ENCODE assay signal across 32 cellular contexts in genomic region chr10:119308089-119308488, GRCh38.
DNase-seq lines count a peak whose midpoint lies in the region; ATAC-seq and TF ChIP-seq lines count a peak whose summit lies in the region.
"Had no signal": no experiment of that assay in that cellular context is flagged by ENCODE, and none has a peak within 500 bp of the region (broad histone marks: within the 10 kb centered on the region; RNA-seq: fewer than 3 reads in every experiment).

No MANE protein-coding gene starts in this region.

- peaks cover 34 to 56% (median 51%) of the 10 kb centered on the region in 11 experiments for H3K27me3 ChIP-seq in BLaER1 treated with 17β-estradiol and CSF1 and Interleukin-3, amounts not matched to agents 10 nM and 100 nM
- H3K27me3 ChIP-seq in IMR-90 (ENCODE audit: control insufficient read depth, insufficient read depth, low read length) (no peaks in the 10 kb centered on the region), colonic mucosa (no peaks in the 10 kb centered on the region), SK-N-SH (ENCODE audit: insufficient read depth) (no peaks in the 10 kb centered on the region)
- H3K27me3 ChIP-seq: cardiac muscle cell, esophagus muscularis mucosa, foreskin keratinocyte, heart left ventricle, sigmoid colon, SJSA1, vagina had no signal

- H3F3A ChIP-seq in SK-N-SH (replicated peaks; ENCODE audit: insufficient read depth) = peaks cover 19% of the 10 kb centered on the region

- no peaks in the 10 kb centered on the region for H3K36me3 ChIP-seq in BLaER1 treated with 17β-estradiol and CSF1 and Interleukin-3, amounts not matched to agents 10 nM and 100 nM
- H3K36me3 ChIP-seq in IMR-90 (ENCODE audit: control insufficient read depth, insufficient read depth, low read length) = peaks cover 15% of the 10 kb centered on the region
- H3K36me3 ChIP-seq in colonic mucosa = no peaks in the 10 kb centered on the region
- no peaks in the 10 kb centered on the region for H3K36me3 ChIP-seq in SK-N-SH (replicated peaks in 1 of 2; ENCODE audit: control insufficient read depth in 1 of 2, insufficient read depth in 2 of 2, low read length in 1 of 2)
- H3K36me3 ChIP-seq: cardiac muscle cell, esophagus muscularis mucosa, heart left ventricle, lower lobe of right lung, neutrophil, prostate gland, sigmoid colon, SJSA1, vagina had no signal

- H3K4ac ChIP-seq in IMR-90 (ENCODE audit: low read depth, low read length) = no peak overlapping the region

- POLR2A ChIA-PET in IMR-90 (lab: Charles Lee; ENCODE audit: unreplicated experiment) (no interaction called here), SK-N-SH (lab: Yijun Ruan, JAX) (no interaction called here)

- H3K23ac ChIP-seq in IMR-90 (ENCODE audit: low read depth, low read length) = no peak overlapping the region

- no peak overlapping the region for H4K91ac ChIP-seq in IMR-90 (ENCODE audit: insufficient read depth, low read depth, low read length)

- H3K4me2 ChIP-seq in BLaER1 treated with 17β-estradiol and CSF1 and Interleukin-3, amounts not matched to agents 10 nM and 100 nM = peak overlapping the region in 9 of 11 experiments; percentile 73 to 93 (median 90); a peak in 18 of 22 replicates
- H3K4me2 ChIP-seq in IMR-90 (ENCODE audit: low read depth, low read length) = no peak overlapping the region
- H3K4me2 ChIP-seq in SK-N-SH = no peak overlapping the region

- dilution Hi-C loops in IMR-90 (cut with HindIII; ENCODE audit: low sequenced_read_pairs, unreplicated experiment) = no loop called here

- intact Hi-C loops in IMR-90 (cut with micrococcal nuclease) = no loop called here
- intact Hi-C loops in activated T-helper 1 cell treated with anti-CD3 and anti-CD28 coated beads, Interleukin-12 subunit alpha, Interleukin-12 subunit beta, Interleukin-2, Interleukin-4 antibody, amounts not matched to agents 30 ng/mL and 10 ng/mL and 1 ng/mL, durations not matched to agents 14 hours and 24 hours and 36 hours (cut with micrococcal nuclease) = loop anchor here (5.0 to 10.0 kb wide), 6 partner anchors 194 to 567 kb away; partner anchors contain the start of genes BAG3, MCMBP and RGS10
- intact Hi-C loops in colonic mucosa (cut with DNase I) = no loop called here

- no peak for TF ChIP-seq RAD21 in IMR-90 (IDR thresholded peaks at IDR 0.05; ENCODE audit: low read length)
- TF ChIP-seq RAD21 in SK-N-SH (IDR thresholded peaks at IDR 0.05; ENCODE audit: low read length) = no peak

- no peak overlapping the region for H3K4me3 Mint-ChIP-seq in activated T-helper 1 cell treated with anti-CD3 and anti-CD28 coated beads, Interleukin-12 subunit alpha, Interleukin-12 subunit beta, Interleukin-2, Interleukin-4 antibody, amounts not matched to agents 30 ng/mL and 10 ng/mL and 1 ng/mL, durations not matched to agents 14 hours and 24 hours and 36 hours
- H3K4me3 Mint-ChIP-seq in neural crest cell (no peak overlapping the region), nephron progenitor cell (no peak overlapping the region)
- H3K4me3 Mint-ChIP-seq: effector memory CD8-positive, alpha-beta T cell; HFFc6 had no signal

- no peak overlapping the region for H2BK120ac ChIP-seq in IMR-90 (ENCODE audit: low read depth, low read length)

- peak overlapping the region; percentile 48; the same call in 1 of the 2 replicates for H2AK5ac ChIP-seq in IMR-90 (ENCODE audit: low read depth, low read length)

- H3K9me1 ChIP-seq in IMR-90 (ENCODE audit: insufficient read depth, low read length) = peaks cover 44% of the 10 kb centered on the region

- DNase-seq in IMR-90 (no peak), neural crest cell (ENCODE audit: low read depth, low spot score) (no peak), EL (no peak), colonic mucosa (no peak), nephron progenitor cell (no peak), SK-N-SH (no peak)
- DNase-seq in activated T-helper 1 cell treated with anti-CD3 and anti-CD28 coated beads, Interleukin-12 subunit alpha, Interleukin-12 subunit beta, Interleukin-2, Interleukin-4 antibody, amounts not matched to agents 30 ng/mL and 10 ng/mL and 1 ng/mL, durations not matched to agents 14 hours and 24 hours and 36 hours (ENCODE audit: low spot score) = no peak
- DNase-seq: activated CD8-positive, alpha-beta memory T cell treated with anti-CD3 and anti-CD28 coated beads for 24 hours; activated naive CD4-positive, alpha-beta T cell treated with Interleukin-2 at 50 U/mL for 16 hours; effector memory CD8-positive, alpha-beta T cell; foreskin keratinocyte; GM23248; HFFc6; lower lobe of right lung; mucosa of descending colon; NCI-H1048; NCI-H1694 treated with DMSO at 0.1 percent for 48 hours; NCI-H2171 treated with DMSO at 0.1 percent for 48 hours; NCI-H524 treated with DMSO at 0.1 percent for 48 hours; sigmoid colon; stimulated activated CD4-positive, alpha-beta T cell treated with anti-CD3 and anti-CD28 coated beads, Interleukin-4, amount 100 ng/mL, for 24 hours; T-helper 1 cell had no signal

- peaks cover 82% of the 10 kb centered on the region for H3K4me1 Mint-ChIP-seq in activated T-helper 1 cell treated with anti-CD3 and anti-CD28 coated beads, Interleukin-12 subunit alpha, Interleukin-12 subunit beta, Interleukin-2, Interleukin-4 antibody, amounts not matched to agents 30 ng/mL and 10 ng/mL and 1 ng/mL, durations not matched to agents 14 hours and 24 hours and 36 hours (ENCODE audit: low read depth)
- peaks cover 22% of the 10 kb centered on the region for H3K4me1 Mint-ChIP-seq in neural crest cell
- peaks cover 83% of the 10 kb centered on the region for H3K4me1 Mint-ChIP-seq in nephron progenitor cell

- in situ Hi-C loops in IMR-90 (cut with MboI; ENCODE audit: low sequenced_read_pairs) = no loop called here

- no peak for TF ChIP-seq POLR2A in IMR-90 (IDR thresholded peaks at IDR 0.05; ENCODE audit: low read depth, low read length)

- H3K27ac Mint-ChIP-seq in activated T-helper 1 cell treated with anti-CD3 and anti-CD28 coated beads, Interleukin-12 subunit alpha, Interleukin-12 subunit beta, Interleukin-2, Interleukin-4 antibody, amounts not matched to agents 30 ng/mL and 10 ng/mL and 1 ng/mL, durations not matched to agents 14 hours and 24 hours and 36 hours = peak overlapping the region; percentile 18
- H3K27ac Mint-ChIP-seq in neural crest cell (ENCODE audit: unreplicated experiment) (peak overlapping the region; percentile 83), nephron progenitor cell (no peak overlapping the region)
- H3K27ac Mint-ChIP-seq: HFFc6 had no signal

- ATAC-seq in IMR-90 (ENCODE audit: low read depth) = no peak
- ATAC-seq: effector memory CD8-positive, alpha-beta T cell; foreskin keratinocyte; heart left ventricle; lower lobe of right lung; mucosa of descending colon; stimulated activated effector memory CD8-positive, alpha-beta T cell treated with anti-CD3 and anti-CD28 coated beads, Interleukin-12 subunit alpha, Interleukin-12 subunit beta, amount 100 ng/mL, for 72 hours had no signal

- 100% methylated on average over 1 of the region's 12 CpGs; no CpG with 5 or more reads in 1 of the 2 experiments for WGBS in IMR-90 (ENCODE audit: extremely low coverage in 2 of 2, insufficient read length in 1 of 2), 2 experiments
- 95% methylated on average over 8 of the region's 12 CpGs for WGBS in SK-N-SH (ENCODE audit: low lambda C conversion rate)

- no peak overlapping the region for H3K18ac ChIP-seq in IMR-90 (ENCODE audit: low read depth, low read length)

- no peak overlapping the region for H3K56ac ChIP-seq in IMR-90 (ENCODE audit: extremely low read depth, insufficient read depth, low read length)

- peaks cover 20% of the 10 kb centered on the region for H3K36me3 Mint-ChIP-seq in activated T-helper 1 cell treated with anti-CD3 and anti-CD28 coated beads, Interleukin-12 subunit alpha, Interleukin-12 subunit beta, Interleukin-2, Interleukin-4 antibody, amounts not matched to agents 30 ng/mL and 10 ng/mL and 1 ng/mL, durations not matched to agents 14 hours and 24 hours and 36 hours (ENCODE audit: low read depth)
- H3K36me3 Mint-ChIP-seq in neural crest cell (ENCODE audit: low read depth) = no peaks in the 10 kb centered on the region
- H3K36me3 Mint-ChIP-seq in nephron progenitor cell (ENCODE audit: low read depth) = no peaks in the 10 kb centered on the region

- peaks cover 43 to 97% of the 10 kb centered on the region in 2 experiments for H3K79me1 ChIP-seq in IMR-90 (ENCODE audit: low read depth in 1 of 2, low read length in 2 of 2)

- H3K9me3 ChIP-seq in BLaER1 treated with 17β-estradiol and CSF1 and Interleukin-3, amounts not matched to agents 10 nM and 100 nM (replicated peaks in 1 of 11) = no peaks in the 10 kb centered on the region
- H3K9me3 ChIP-seq in IMR-90 (ENCODE audit: control insufficient read depth, insufficient read depth, low read length) (no peaks in the 10 kb centered on the region), colonic mucosa (no peaks in the 10 kb centered on the region), SK-N-SH (no peaks in the 10 kb centered on the region)
- H3K9me3 ChIP-seq: esophagus muscularis mucosa, heart left ventricle, lower lobe of right lung, mucosa of descending colon, neutrophil, prostate gland, sigmoid colon, SJSA1, vagina had no signal

- H4K5ac ChIP-seq in IMR-90 (ENCODE audit: low read depth, low read length) = no peak overlapping the region

- no peak overlapping the region for H2BK5ac ChIP-seq in IMR-90 (ENCODE audit: low read depth, low read length, poor library complexity, severe bottlenecking)

- H2AK9ac ChIP-seq in IMR-90 (replicated peaks; ENCODE audit: low read depth, low read length, poor library complexity) = no peak overlapping the region

- H3K9me2 ChIP-seq in SK-N-SH = no peaks in the 10 kb centered on the region

- H4K8ac ChIP-seq in IMR-90 (ENCODE audit: low read depth in 2 of 2, low read length in 2 of 2) = no peak overlapping the region

- BruUV-seq in IMR-90 (replicated peaks; lab: Mats Ljungman, UMichigan) = no TSS peak

- no peak overlapping the region for H3K4me3 ChIP-seq in BLaER1 treated with 17β-estradiol and CSF1 and Interleukin-3, amounts not matched to agents 10 nM and 100 nM
- H3K4me3 ChIP-seq in IMR-90 (ENCODE audit: insufficient read depth, low read depth, low read length) = no peak overlapping the region
- no peak overlapping the region for H3K4me3 ChIP-seq in colonic mucosa
- no peak overlapping the region for H3K4me3 ChIP-seq in SK-N-SH (ENCODE audit: low read depth in 2 of 2, low read length in 1 of 2)
- H3K4me3 ChIP-seq: cardiac muscle cell, coronary artery, esophagus muscularis mucosa, GM23248, heart left ventricle, lower lobe of right lung, mucosa of descending colon, prostate gland, sigmoid colon, SJSA1, vagina had no signal

- no peak overlapping the region for H2AFZ ChIP-seq in IMR-90 (replicated peaks; ENCODE audit: low read length, poor library complexity)
- no peak overlapping the region for H2AFZ ChIP-seq in SK-N-SH (ENCODE audit: low read depth)
- H2AFZ ChIP-seq: GM23248 had no signal

- H3K9me3 Mint-ChIP-seq in activated T-helper 1 cell treated with anti-CD3 and anti-CD28 coated beads, Interleukin-12 subunit alpha, Interleukin-12 subunit beta, Interleukin-2, Interleukin-4 antibody, amounts not matched to agents 30 ng/mL and 10 ng/mL and 1 ng/mL, durations not matched to agents 14 hours and 24 hours and 36 hours = no peaks in the 10 kb centered on the region
- H3K9me3 Mint-ChIP-seq in neural crest cell = no peaks in the 10 kb centered on the region
- no peaks in the 10 kb centered on the region for H3K9me3 Mint-ChIP-seq in nephron progenitor cell
- H3K9me3 Mint-ChIP-seq: HFFc6; stimulated activated effector memory CD8-positive, alpha-beta T cell treated with anti-CD3 and anti-CD28 coated beads, Interleukin-12 subunit alpha, Interleukin-12 subunit beta, amount 100 ng/mL, for 72 hours had no signal

- H3K27me3 Mint-ChIP-seq in activated T-helper 1 cell treated with anti-CD3 and anti-CD28 coated beads, Interleukin-12 subunit alpha, Interleukin-12 subunit beta, Interleukin-2, Interleukin-4 antibody, amounts not matched to agents 30 ng/mL and 10 ng/mL and 1 ng/mL, durations not matched to agents 14 hours and 24 hours and 36 hours (ENCODE audit: insufficient read depth) = peaks cover 7% of the 10 kb centered on the region
- H3K27me3 Mint-ChIP-seq in neural crest cell (ENCODE audit: low read depth) (no peaks in the 10 kb centered on the region), nephron progenitor cell (ENCODE audit: low read depth, poor library complexity) (peaks cover 6% of the 10 kb centered on the region)
- H3K27me3 Mint-ChIP-seq: effector memory CD8-positive, alpha-beta T cell had no signal

- no peak overlapping the region; a peak in 2 of 22 replicates for H3K9ac ChIP-seq in BLaER1 treated with 17β-estradiol and CSF1 and Interleukin-3, amounts not matched to agents 10 nM and 100 nM
- no peak overlapping the region for H3K9ac ChIP-seq in IMR-90 (ENCODE audit: low read depth, low read length)
- no peak overlapping the region for H3K9ac ChIP-seq in colonic mucosa (ENCODE audit: low read depth in 2 of 2, low read length in 2 of 2)
- H3K9ac ChIP-seq in SK-N-SH = no peak overlapping the region
- H3K9ac ChIP-seq: GM23248 had no signal

- CTCF ChIA-PET in IMR-90 (lab: Yijun Ruan, JAX) (no interaction called here), SK-N-SH (lab: Yijun Ruan, JAX) (interaction anchor here (1.1 kb wide), 1 partner anchor 88 kb away, joined by 3 read pairs; no protein-coding TSS in a partner anchor)

- H3K14ac ChIP-seq in IMR-90 (replicated peaks; ENCODE audit: low read depth, low read length) = no peak overlapping the region

- no peaks in the 10 kb centered on the region for H3K79me2 ChIP-seq in SK-N-SH (ENCODE audit: insufficient read depth)

- no peak for TF ChIP-seq EP300 in SK-N-SH (IDR thresholded peaks at IDR 0.05; ENCODE audit: borderline replicate concordance in 1 of 2, low read depth in 1 of 2, low read length in 1 of 2)

- peak overlapping the region in 5 of 11 experiments; percentile 79 to 94 (median 90); a peak in 7 of 22 replicates for H3K27ac ChIP-seq in BLaER1 treated with 17β-estradiol and CSF1 and Interleukin-3, amounts not matched to agents 10 nM and 100 nM
- H3K27ac ChIP-seq in IMR-90 (ENCODE audit: insufficient read depth, low read length) = no peak overlapping the region
- no peak overlapping the region for H3K27ac ChIP-seq in colonic mucosa
- H3K27ac ChIP-seq in SK-N-SH (ENCODE audit: low read depth in 2 of 2, low read length in 1 of 2) = no peak overlapping the region
- H3K27ac ChIP-seq: cardiac muscle cell, foreskin keratinocyte, GM23248, lower lobe of right lung, neutrophil, prostate gland, SJSA1, vagina had no signal

- no peak for TF ChIP-seq CTCF in IMR-90 (conservative IDR thresholded peaks at IDR 0.05; ENCODE audit: low read depth, low read length)
- no peak for TF ChIP-seq CTCF in neural crest cell (conservative IDR thresholded peaks at IDR 0.05)
- no peak for TF ChIP-seq CTCF in colonic mucosa (IDR thresholded peaks at IDR 0.05)
- TF ChIP-seq CTCF in nephron progenitor cell (IDR thresholded peaks at IDR 0.05) = no peak
- no peak for TF ChIP-seq CTCF in SK-N-SH (IDR thresholded peaks at IDR 0.05)

- no peak overlapping the region for H2BK15ac ChIP-seq in IMR-90 (ENCODE audit: low read depth, low read length)

- peaks cover 40 to 82% (median 72%) of the 10 kb centered on the region in 10 experiments for H3K4me1 ChIP-seq in BLaER1 treated with 17β-estradiol and CSF1 and Interleukin-3, amounts not matched to agents 10 nM and 100 nM
- H3K4me1 ChIP-seq in IMR-90 (ENCODE audit: control insufficient read depth, insufficient read depth, low read length) (peaks cover 23% of the 10 kb centered on the region), colonic mucosa (no peaks in the 10 kb centered on the region), SK-N-SH (ENCODE audit: control insufficient read depth in 1 of 2, insufficient read depth in 2 of 2, low read depth in 1 of 2, low read length in 1 of 2) (peaks cover 11 to 21% of the 10 kb centered on the region in 2 experiments; a peak in 2 of 4 replicates)
- H3K4me1 ChIP-seq: prostate gland had no signal

- H4K20me1 ChIP-seq in BLaER1 treated with 17β-estradiol and CSF1 and Interleukin-3, amounts not matched to agents 10 nM and 100 nM = peaks cover 0 to 67% (median 7%) of the 10 kb centered on the region in 11 experiments; a peak in 14 of 22 replicates
- H4K20me1 ChIP-seq in IMR-90 (ENCODE audit: insufficient read depth, low read length) (peaks cover 99% of the 10 kb centered on the region), SK-N-SH (ENCODE audit: insufficient read depth) (no peaks in the 10 kb centered on the region)

- H2BK20ac ChIP-seq in IMR-90 (ENCODE audit: low read depth, low read length) = no peak overlapping the region

Comparison
In these comparisons a context has a peak if more than half of its experiments do, and no peak if none do; other contexts are left out.
1. H3K4me2 ChIP-seq: peak in BLaER1 treated with 17β-estradiol and CSF1 and Interleukin-3, amounts not matched to agents 10 nM and 100 nM (9 of 11); none in IMR-90 (single experiment) and SK-N-SH (single experiment).